In the genomic region with DNA sequence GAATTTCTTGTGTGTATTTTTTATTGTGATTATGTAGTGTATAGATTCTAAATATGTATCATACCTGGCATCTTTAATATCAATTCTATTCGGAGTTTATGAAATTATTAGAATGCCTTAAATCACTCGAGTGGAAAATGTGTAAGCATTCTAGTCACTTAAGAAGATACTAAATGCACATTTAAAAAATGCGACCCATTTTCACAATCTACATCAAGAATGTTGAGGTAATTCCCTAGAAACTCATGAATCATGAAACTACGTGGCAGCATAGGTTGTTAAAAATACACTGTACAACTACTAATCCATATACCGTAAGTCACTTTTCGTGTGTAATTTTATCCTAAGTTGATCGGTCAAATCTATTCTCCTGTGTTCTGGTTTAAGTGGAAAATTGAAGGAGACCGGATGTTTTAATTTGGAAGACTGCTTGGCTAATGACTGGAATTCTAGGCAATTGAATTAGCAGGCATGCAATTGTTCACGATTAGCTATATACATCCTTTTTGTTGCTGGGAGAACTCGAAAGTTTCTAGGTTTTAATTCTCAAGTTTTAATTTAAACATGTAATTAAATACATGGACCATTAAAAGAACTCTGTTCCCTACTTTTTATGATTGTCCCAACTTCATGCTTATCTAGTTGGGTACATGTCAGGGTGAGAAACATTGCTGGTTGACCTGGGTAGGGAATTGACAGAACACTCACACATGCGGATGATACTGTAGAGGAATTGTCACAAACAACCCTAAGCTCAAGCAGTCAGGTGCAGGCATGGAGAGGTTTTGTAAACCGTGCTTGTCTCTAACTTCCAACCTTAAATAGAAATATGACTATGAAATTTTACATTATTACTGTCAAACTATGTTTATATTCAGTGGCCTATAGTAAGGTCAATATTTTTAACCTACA, we compare ENCODE assay signal across 1 cellular context.
TF ChIP-seq lines count a peak whose summit lies in the region.

No MANE protein-coding gene starts in this region.

TF ChIP-seq in HEK293, 187 proteins besides CTCF, POLR2A, EP300 and RAD21:
- TF ChIP-seq ZNF174 (tag by site-specific recombination; IDR thresholded peaks at IDR 0.05) (no peak), ZNF211 (tag by site-specific recombination; IDR thresholded peaks at IDR 0.05; ENCODE audit: low read depth) (no peak), ZNF664 (tag by site-specific recombination; IDR thresholded peaks at IDR 0.05) (peak; percentile 83)
